In genomic region chr17:28717578-28718316, GRCh38 we compare ENCODE assay signal across 8 cellular contexts. TPM values are rescaled to one million over a fixed set of nuclear protein-coding genes. Genes with fewer than 3 reads are reported as not detected.
DNase-seq lines count a peak whose midpoint lies in the region; ATAC-seq, FAIRE-seq and TF ChIP-seq lines count a peak whose summit lies in the region.

Gene RAB34, minus strand, starts transcription at chr17:28717868. Its CDS starts 602 bp downstream, at chr17:28717266.

- H3K4me3 ChIP-seq in BLaER1 treated with 17β-estradiol and CSF1 and Interleukin-3, amounts not matched to agents 10 nM and 100 nM, result peak within 1 kb of the TSS; percentile 71 to 97 (median 86)
- H3K4me3 ChIP-seq in SJSA1 (peak within 1 kb of the TSS; percentile 77), left lung (peak within 1 kb of the TSS; percentile 65 to 96)

- peaks cover 41 to 61% (median 55%) of the 10 kb centered on the region in 11 experiments for H3K36me3 ChIP-seq in BLaER1 treated with 17β-estradiol and CSF1 and Interleukin-3, amounts not matched to agents 10 nM and 100 nM
- peaks cover 78% of the 10 kb centered on the region for H3K36me3 ChIP-seq in SJSA1
- peaks cover 0 to 45% of the 10 kb centered on the region in 2 donors for H3K36me3 ChIP-seq in left lung

- FAIRE-seq in H54 (lab: Jason Lieb, UNC), result no peak

- no peaks in the 10 kb centered on the region for H3K9me3 Mint-ChIP-seq in stimulated activated memory B cell treated with anti-CD40 and anti-IgM and Interleukin-4, amounts not matched to agents 10 μg/mL and 1 μg/mL and 100 μg/mL, for 72 hours

- peaks cover 21 to 61% (median 44%) of the 10 kb centered on the region in 11 experiments for H4K20me1 ChIP-seq in BLaER1 treated with 17β-estradiol and CSF1 and Interleukin-3, amounts not matched to agents 10 nM and 100 nM

- H3K27me3 Mint-ChIP-seq in stimulated activated memory B cell treated with anti-CD40 and anti-IgM and Interleukin-4, amounts not matched to agents 10 μg/mL and 1 μg/mL and 100 μg/mL, for 72 hours, result peaks cover 17% of the 10 kb centered on the region

- H3K9ac ChIP-seq in BLaER1 treated with 17β-estradiol and CSF1 and Interleukin-3, amounts not matched to agents 10 nM and 100 nM, result peak within 1 kb of the TSS; percentile 83 to 99 (median 96)

- TF ChIP-seq CTCF in left lung (IDR thresholded peaks at IDR 0.05), result no peak

- H3K4me1 Mint-ChIP-seq in stimulated activated memory B cell treated with anti-CD40 and anti-IgM and Interleukin-4, amounts not matched to agents 10 μg/mL and 1 μg/mL and 100 μg/mL, for 72 hours, result peaks cover 49% of the 10 kb centered on the region

- H3K27me3 ChIP-seq in BLaER1 treated with 17β-estradiol and CSF1 and Interleukin-3, amounts not matched to agents 10 nM and 100 nM, result no peaks in the 10 kb centered on the region
- H3K27me3 ChIP-seq in SJSA1 (replicated peaks), result no peaks in the 10 kb centered on the region
- H3K27me3 ChIP-seq in left lung, result peaks cover 0 to 19% of the 10 kb centered on the region in 2 donors

- peak within 1 kb of the TSS; percentile 83 to 99 (median 97) for H3K4me2 ChIP-seq in BLaER1 treated with 17β-estradiol and CSF1 and Interleukin-3, amounts not matched to agents 10 nM and 100 nM

- peak; percentile 88 for DNase-seq in H54 (ENCODE audit: insufficient read length, low spot score)
- peak; percentile 90 to 94 for DNase-seq in SJSA1 (ENCODE audit: low read depth in 1 of 2, low spot score in 2 of 2)
- peak; percentile 67 for DNase-seq in dermis blood vessel endothelial cell
- peak; percentile 85 to 89 for DNase-seq in left lung
- no peak for DNase-seq in AML-193 (lab: John Stamatoyannopoulos, UW)

- peak within 1 kb of the TSS; percentile 80 for H3K27ac Mint-ChIP-seq in stimulated activated memory B cell treated with anti-CD40 and anti-IgM and Interleukin-4, amounts not matched to agents 10 μg/mL and 1 μg/mL and 100 μg/mL, for 72 hours

- peaks cover 47 to 64% (median 56%) of the 10 kb centered on the region in 10 experiments for H3K4me1 ChIP-seq in BLaER1 treated with 17β-estradiol and CSF1 and Interleukin-3, amounts not matched to agents 10 nM and 100 nM
- peaks cover 39% of the 10 kb centered on the region for H3K4me1 ChIP-seq in SJSA1 (replicated peaks)
- H3K4me1 ChIP-seq in left lung, result peaks cover 36 to 66% of the 10 kb centered on the region in 2 donors

- no peaks in the 10 kb centered on the region for H3K9me3 ChIP-seq in BLaER1 treated with 17β-estradiol and CSF1 and Interleukin-3, amounts not matched to agents 10 nM and 100 nM (replicated peaks in 1 of 11)
- H3K9me3 ChIP-seq in SJSA1 (replicated peaks), result no peaks in the 10 kb centered on the region
- H3K9me3 ChIP-seq in left lung, result no peaks in the 10 kb centered on the region

- H3K36me3 Mint-ChIP-seq in stimulated activated memory B cell treated with anti-CD40 and anti-IgM and Interleukin-4, amounts not matched to agents 10 μg/mL and 1 μg/mL and 100 μg/mL, for 72 hours, result peaks cover 30% of the 10 kb centered on the region

- intact Hi-C loops in left lung (cut with DNase I), result no loop called here

- peak within 1 kb of the TSS; percentile 80 for H3K4me3 Mint-ChIP-seq in stimulated activated memory B cell treated with anti-CD40 and anti-IgM and Interleukin-4, amounts not matched to agents 10 μg/mL and 1 μg/mL and 100 μg/mL, for 72 hours

- H3K27ac ChIP-seq in BLaER1 treated with 17β-estradiol and CSF1 and Interleukin-3, amounts not matched to agents 10 nM and 100 nM, result peak within 1 kb of the TSS; percentile 86 to 99 (median 96)
- H3K27ac ChIP-seq in SJSA1, result peak within 1 kb of the TSS; percentile 89
- peak within 1 kb of the TSS; percentile 79 to 86 for H3K27ac ChIP-seq in left lung

- peak; percentile 76 for TF ChIP-seq POLR2A in H54 (IDR thresholded peaks at IDR 0.05; ENCODE audit: low read depth, low read length)

- peak; percentile 63 for ATAC-seq in left lung
- ATAC-seq in stimulated activated memory B cell treated with anti-CD40 and anti-IgM and Interleukin-4, amounts not matched to agents 10 μg/mL and 1 μg/mL and 100 μg/mL, for 72 hours, result peak; percentile 2
- ATAC-seq in GM21360 (IDR thresholded peaks at IDR 0.05; ENCODE audit: unreplicated experiment), result no peak

RNA-seq across cellular contexts. Expression of gene RAB34, which starts in this region (rescaled TPM):
- 1,039 and 1,435 TPM in 2 replicates for total RNA-seq in SJSA1 (2014; rRNA removed; shearing (Covaris generic))
- total RNA-seq in dermis blood vessel endothelial cell (25.6 and 36.9 TPM in 2 replicates), left lung (10 to 100 TPM; 79.4 to 79.5 TPM)

Comparison
In these comparisons a context has a peak if more than half of its experiments do, and no peak if none do; other contexts are left out.
1. RNA of gene RAB34 (total RNA-seq): 1,039 to 1,435 TPM in SJSA1; 79.4 to 79.5 TPM in left lung and 25.6 to 36.9 TPM in dermis blood vessel endothelial cell; every median in the first group is over 10 times any median in the second.
2. DNase-seq: peak in H54 (single experiment), SJSA1 (2 of 2), dermis blood vessel endothelial cell (single experiment) and left lung (2 of 2); none in AML-193 (0 of 2).
3. Peak in every context shown above with its lines, with median percentiles within 50 percentile points of each other: H3K27ac ChIP-seq and H3K4me3 ChIP-seq.